27 cellular contexts compared by ENCODE assay signal in the genomic region with DNA sequence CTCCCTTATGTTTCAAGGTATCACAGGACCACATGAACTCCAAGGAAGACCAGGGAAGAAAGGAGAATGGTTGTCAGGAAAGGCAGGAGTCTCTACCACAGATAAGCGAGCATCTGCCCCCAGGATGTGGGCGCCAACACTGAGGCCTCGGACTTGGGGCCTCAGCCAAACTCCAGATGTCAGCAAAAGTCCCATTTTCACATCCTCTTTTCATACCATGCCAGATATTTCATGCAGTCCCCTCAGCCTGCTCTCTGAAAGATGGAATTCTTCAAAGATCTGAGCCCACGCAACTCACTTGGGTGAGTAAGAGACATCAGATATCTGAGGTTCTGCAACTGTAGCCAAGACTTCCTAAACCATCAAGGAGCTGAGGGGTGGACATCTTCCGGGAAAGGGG. TPM values are rescaled to one million over a fixed set of nuclear protein-coding genes. Genes with fewer than 3 reads are reported as not detected.
A peak's percentile ranks its signal among the peaks of the same experiment; 100 is the strongest.
DNase-seq lines count a peak whose midpoint lies in the region; ATAC-seq and TF ChIP-seq lines count a peak whose summit lies in the region.
"Had no signal": no experiment of that assay in that cellular context is flagged by ENCODE, and none has a peak within 500 bp of the region (broad histone marks: within the 10 kb centered on the region; RNA-seq: fewer than 3 reads in every experiment).

No MANE protein-coding gene starts in this region.

- no TSS peak for BruUV-seq in OCI-LY7 (replicated peaks; lab: Mats Ljungman, UMichigan)

- H3K9ac ChIP-seq in GM23248: no peak overlapping the region

- no peak overlapping the region for H3K4me2 ChIP-seq in GM23248 (ENCODE audit: unreplicated experiment)
- no peak overlapping the region for H3K4me2 ChIP-seq in OCI-LY7 (ENCODE audit: low read length)
- H3K4me2 ChIP-seq: hepatocyte had no signal

- H3F3A ChIP-seq in GM23248 (ENCODE audit: insufficient read depth): no peaks in the 10 kb centered on the region

- intact Hi-C loops in OCI-LY7 (cut with micrococcal nuclease; ENCODE audit: unreplicated experiment): no loop called here

- H3K9me3 ChIP-seq in GM23248 (ENCODE audit: low read depth) (no peaks in the 10 kb centered on the region), OCI-LY7 (ENCODE audit: low read length) (no peaks in the 10 kb centered on the region)
- H3K9me3 ChIP-seq: breast epithelium, HAP-1, left ventricle myocardium inferior, right atrium auricular region, tibial artery had no signal

- POLR2A ChIA-PET in OCI-LY7 (lab: Charles Lee): no interaction called here

- H3K27me3 ChIP-seq in GM23248 (replicated peaks; ENCODE audit: insufficient read depth): peaks cover 27% of the 10 kb centered on the region
- H3K27me3 ChIP-seq: breast epithelium, right atrium auricular region had no signal

- in situ Hi-C loops in GM23248 (cut with MboI): no loop called here

- TF ChIP-seq CTCF in GM10266 (IDR thresholded peaks at IDR 0.05; ENCODE audit: control insufficient read depth, insufficient read depth, low read depth, missing control alignments): no peak
- TF ChIP-seq CTCF in OCI-LY7 (conservative IDR thresholded peaks at IDR 0.05; ENCODE audit: low read length): no peak

- ATAC-seq in HG03108 (IDR thresholded peaks at IDR 0.05; ENCODE audit: unreplicated experiment): no peak
- ATAC-seq: esophagus mucosa; stimulated activated naive CD8-positive, alpha-beta T cell treated with anti-CD3 and anti-CD28 coated beads, Interleukin-15, Interleukin-2, amounts not matched to agents 100 U/mL and 50 U/mL, for 24 hours had no signal

- H4K20me1 ChIP-seq in GM23248 (ENCODE audit: insufficient read depth) (no peaks in the 10 kb centered on the region), OCI-LY7 (ENCODE audit: insufficient read depth, low read length) (no peaks in the 10 kb centered on the region)

- no peaks in the 10 kb centered on the region for H3K4me1 ChIP-seq in GM23248 (ENCODE audit: insufficient read depth)
- no peaks in the 10 kb centered on the region for H3K4me1 ChIP-seq in OCI-LY7 (ENCODE audit: insufficient read depth, low read length, poor library complexity, severe bottlenecking)
- H3K4me1 ChIP-seq: HAP-1, left ventricle myocardium inferior, right atrium auricular region, tibial artery had no signal

- H3K27ac ChIP-seq in GM23248: no peak overlapping the region
- no peak overlapping the region for H3K27ac ChIP-seq in OCI-LY7 (ENCODE audit: low read depth, low read length, poor library complexity, severe bottlenecking)
- H3K27ac ChIP-seq: breast epithelium, hepatocyte, left ventricle myocardium inferior, right atrium auricular region, tibial artery had no signal

- H3K4me3 ChIP-seq in GM23248 (no peak overlapping the region), OCI-LY7 (ENCODE audit: low read depth, low read length, poor library complexity, severe bottlenecking) (no peak overlapping the region)
- H3K4me3 ChIP-seq: breast epithelium, HAP-1, hepatocyte, left ventricle myocardium inferior, right atrium auricular region, tibial artery had no signal

- H3K36me3 ChIP-seq in GM23248 (ENCODE audit: low read depth) (no peaks in the 10 kb centered on the region), OCI-LY7 (ENCODE audit: insufficient read depth, low read length) (no peaks in the 10 kb centered on the region)
- H3K36me3 ChIP-seq: breast epithelium, HAP-1, left ventricle myocardium inferior, right atrium auricular region, tibial artery had no signal

- DNase-seq in GM10266 (ENCODE audit: extremely low spot score) (peak; percentile 49), GM23248 (peak; percentile 19), OCI-LY7 (ENCODE audit: low spot score) (peak; percentile 2), putamen (ENCODE audit: low spot score) (peak; percentile 20), T-helper 2 cell (no peak)
- DNase-seq in stimulated activated naive CD4-positive, alpha-beta T cell (lab: John Stamatoyannopoulos, UW): no peak
- DNase-seq: activated CD4-positive, alpha-beta T cell treated with anti-CD3 and anti-CD28 coated beads, Interleukin-2, amount 50 U/mL, for 1 hour; activated naive CD4-positive, alpha-beta T cell treated with anti-CD3 and anti-CD28 coated beads, Interleukin-2, amount 50 U/mL, for 16 hours; foreskin melanocyte; GDM1; left ventricle myocardium inferior; NCI-H187; NCI-H526; stimulated activated CD4-positive, alpha-beta T cell treated with anti-CD3 and anti-CD28 coated beads, Interleukin-12 subunit alpha, Interleukin-12 subunit beta, amount 100 ng/mL, for 4 hours; stimulated activated naive CD8-positive, alpha-beta T cell treated with anti-CD3 and anti-CD28 coated beads, Interleukin-15, Interleukin-2, amounts not matched to agents 100 U/mL and 50 U/mL, for 24 hours; T-helper 9 cell; tibial artery had no signal

- H3K79me2 ChIP-seq in GM23248 (ENCODE audit: insufficient read depth) (no peaks in the 10 kb centered on the region), OCI-LY7 (ENCODE audit: insufficient read depth, low read depth, low read length) (no peaks in the 10 kb centered on the region)
- H3K79me2 ChIP-seq: hepatocyte had no signal

- H2AFZ ChIP-seq in GM23248 (no peak overlapping the region), OCI-LY7 (ENCODE audit: low read length) (no peak overlapping the region)
- H2AFZ ChIP-seq: hepatocyte had no signal

- 9 to 16% methylated on average over 5 of the region's 5 CpGs for WGBS in GM23248 (ENCODE audit: low coverage in 1 of 2, low lambda C conversion rate in 2 of 2, missing lambda C conversion rate in 2 of 2), 2 experiments

- CTCF ChIA-PET in OCI-LY7 (lab: Charles Lee; ENCODE audit: unreplicated experiment): no interaction called here

- H3K9me2 ChIP-seq in GM23248 (ENCODE audit: insufficient read depth) (no peaks in the 10 kb centered on the region), OCI-LY7 (ENCODE audit: insufficient read depth, low read length) (no peaks in the 10 kb centered on the region)

RNA-seq across cellular contexts. Expression of gene PRR20G, which starts 19.6 kb away (rescaled TPM):
- total RNA-seq in GM23248 (2014; rRNA removed; shearing (Covaris generic)): not detected in 2 replicates
- polyA plus RNA-seq in GM23248 (2016; fragmentation: Nextera tagmentation; extraction: Ambion mirVana): not detected in 2 replicates
- total RNA-seq in OCI-LY7 (2014; rRNA removed; shearing (Covaris generic)): not detected in 2 replicates
- not detected in 2 replicates for total RNA-seq in OCI-LY7 (2022)
- total RNA-seq: activated T-helper 1 cell treated with anti-CD3 and anti-CD28 coated beads, Interleukin-12 subunit alpha, Interleukin-12 subunit beta, Interleukin-2, Interleukin-4 antibody, amounts not matched to agents 30 ng/mL and 10 ng/mL and 1 ng/mL, durations not matched to agents 14 hours and 24 hours and 36 hours; breast epithelium; esophagus mucosa; hepatocyte; left ventricle myocardium inferior; natural killer cell treated with Interleukin-12 subunit alpha and Interleukin-12 subunit beta and Interleukin-15 and Interleukin-18, amount 100 ng/mL, for 72 hours; osteocyte; right atrium auricular region had no signal
- polyA plus RNA-seq: hepatocyte, IgD-negative memory B cell had no signal

Comparison
In these comparisons a context has a peak if more than half of its experiments do, and no peak if none do; other contexts are left out.
1. DNase-seq: peak in GM10266 (single experiment), GM23248 (single experiment), OCI-LY7 (single experiment) and putamen (single experiment); none in stimulated activated naive CD4-positive, alpha-beta T cell (0 of 6) and T-helper 2 cell (0 of 5).